In the genomic region with DNA sequence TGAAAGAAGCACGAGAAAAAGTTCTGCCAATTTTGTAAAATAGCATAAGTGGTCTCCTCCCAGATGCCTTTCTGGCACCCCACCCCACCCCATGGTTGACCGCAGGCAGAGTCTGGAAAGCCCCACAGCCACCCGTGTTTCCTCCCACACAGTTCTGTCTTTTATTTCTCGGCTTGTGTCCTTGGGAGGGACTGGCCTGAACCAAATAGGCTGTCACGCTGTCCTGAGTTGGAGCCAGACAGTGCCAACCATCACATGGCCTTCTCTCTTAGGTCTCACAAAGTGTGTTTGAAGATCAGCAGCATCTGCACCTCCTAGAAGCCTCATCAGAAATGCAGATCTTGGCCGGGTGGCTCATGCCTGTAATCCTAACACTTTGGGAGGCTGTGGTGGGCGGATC, we compare ENCODE assay signal across 14 cellular contexts. TPM values are rescaled to one million over a fixed set of nuclear protein-coding genes. Genes with fewer than 3 reads are reported as not detected.
DNase-seq lines count a peak whose midpoint lies in the region; ATAC-seq and TF ChIP-seq lines count a peak whose summit lies in the region.
"Had no signal": no experiment of that assay in that cellular context is flagged by ENCODE, and none has a peak within 500 bp of the region (broad histone marks: within the 10 kb centered on the region; RNA-seq: fewer than 3 reads in every experiment).

No MANE protein-coding gene starts in this region.

- H3K27ac ChIP-seq in BLaER1 treated with 17β-estradiol and CSF1 and Interleukin-3, amounts not matched to agents 10 nM and 100 nM: peak overlapping the region in 7 of 11 experiments; percentile 56 to 71 (median 61); a peak in 9 of 22 replicates
- no peak overlapping the region for H3K27ac ChIP-seq in DOHH2 (ENCODE audit: low read depth, low read length)
- no peak overlapping the region for H3K27ac ChIP-seq in osteoblast (ENCODE audit: low read depth, low read length)
- H3K27ac ChIP-seq: colonic mucosa, SJSA1 had no signal

- no peaks in the 10 kb centered on the region for H3K27me3 Mint-ChIP-seq in central memory CD8-positive, alpha-beta T cell

- no peaks in the 10 kb centered on the region; the same call in 1 of the 2 replicates for H3F3A ChIP-seq in DOHH2 (ENCODE audit: control insufficient read depth, insufficient read depth)

- H4K20me1 ChIP-seq in BLaER1 treated with 17β-estradiol and CSF1 and Interleukin-3, amounts not matched to agents 10 nM and 100 nM: no peaks in the 10 kb centered on the region
- no peaks in the 10 kb centered on the region for H4K20me1 ChIP-seq in DOHH2 (ENCODE audit: control insufficient read depth, insufficient read depth, low read depth, low read length)
- H4K20me1 ChIP-seq in osteoblast (ENCODE audit: insufficient read depth, low read length): no peaks in the 10 kb centered on the region

- H3K27me3 ChIP-seq in BLaER1 treated with 17β-estradiol and CSF1 and Interleukin-3, amounts not matched to agents 10 nM and 100 nM: no peaks in the 10 kb centered on the region
- no peaks in the 10 kb centered on the region for H3K27me3 ChIP-seq in DOHH2 (ENCODE audit: control insufficient read depth, low read length)
- H3K27me3 ChIP-seq in osteoblast (ENCODE audit: insufficient read depth, low read length): no peaks in the 10 kb centered on the region
- H3K27me3 ChIP-seq: BE2C, colonic mucosa had no signal

- peaks cover 0 to 20% (median 0%) of the 10 kb centered on the region in 11 experiments; a peak in 6 of 22 replicates for H3K9me3 ChIP-seq in BLaER1 treated with 17β-estradiol and CSF1 and Interleukin-3, amounts not matched to agents 10 nM and 100 nM (replicated peaks in 1 of 11)
- H3K9me3 ChIP-seq in DOHH2 (ENCODE audit: control insufficient read depth, insufficient read depth, low read length): peaks cover 3% of the 10 kb centered on the region; the same call in 1 of the 2 replicates
- no peaks in the 10 kb centered on the region for H3K9me3 ChIP-seq in osteoblast (ENCODE audit: low read depth, low read length)
- H3K9me3 ChIP-seq: BE2C, colonic mucosa had no signal

- peak overlapping the region; percentile 55 for H2AFZ ChIP-seq in osteoblast (ENCODE audit: low read length)

- H3K36me3 Mint-ChIP-seq in central memory CD8-positive, alpha-beta T cell (ENCODE audit: insufficient read depth): peaks cover 3% of the 10 kb centered on the region

- H3K4me3 Mint-ChIP-seq in central memory CD8-positive, alpha-beta T cell: no peak overlapping the region
- H3K4me3 Mint-ChIP-seq: activated T-helper 1 cell treated with anti-CD3 and anti-CD28 coated beads, Interleukin-12 subunit alpha, Interleukin-12 subunit beta, Interleukin-2, Interleukin-4 antibody, amounts not matched to agents 30 ng/mL and 10 ng/mL and 1 ng/mL, durations not matched to agents 14 hours and 24 hours and 36 hours had no signal

- no peak overlapping the region for H3K27ac Mint-ChIP-seq in central memory CD8-positive, alpha-beta T cell (ENCODE audit: low read depth)

- no peaks in the 10 kb centered on the region for H3K9me3 Mint-ChIP-seq in central memory CD8-positive, alpha-beta T cell

- H3K4me1 ChIP-seq in BLaER1 treated with 17β-estradiol and CSF1 and Interleukin-3, amounts not matched to agents 10 nM and 100 nM: peaks cover 32 to 67% (median 56%) of the 10 kb centered on the region in 10 experiments
- H3K4me1 ChIP-seq in DOHH2 (ENCODE audit: control insufficient read depth, low read length) (peaks cover 52% of the 10 kb centered on the region), osteoblast (ENCODE audit: insufficient read depth, low read length) (peaks cover 31% of the 10 kb centered on the region)
- H3K4me1 ChIP-seq: BE2C had no signal

- no peaks in the 10 kb centered on the region for H3K36me3 ChIP-seq in BLaER1 treated with 17β-estradiol and CSF1 and Interleukin-3, amounts not matched to agents 10 nM and 100 nM
- H3K36me3 ChIP-seq in DOHH2 (ENCODE audit: control insufficient read depth, low read length) (no peaks in the 10 kb centered on the region), osteoblast (ENCODE audit: insufficient read depth, low read length) (no peaks in the 10 kb centered on the region)
- H3K36me3 ChIP-seq: BE2C, colonic mucosa, SJSA1 had no signal

- H3K4me1 Mint-ChIP-seq in central memory CD8-positive, alpha-beta T cell: peaks cover 26% of the 10 kb centered on the region

- no peaks in the 10 kb centered on the region for H3K79me2 ChIP-seq in DOHH2 (ENCODE audit: control insufficient read depth, low read length)
- no peaks in the 10 kb centered on the region for H3K79me2 ChIP-seq in osteoblast (ENCODE audit: insufficient read depth, low read length)

- ATAC-seq in central memory CD8-positive, alpha-beta T cell (replicated peaks; ENCODE audit: extremely low read depth, poor library complexity, severe bottlenecking): peak; percentile 59
- ATAC-seq in HG02840 (IDR thresholded peaks at IDR 0.05; ENCODE audit: low FRiP score, unreplicated experiment): no peak

- DNase-seq in central memory CD8-positive, alpha-beta T cell (ENCODE audit: low spot score in 2 of 2): no peak
- peak; percentile 5 for DNase-seq in osteoblast (ENCODE audit: insufficient read length, low spot score, missing footprints)
- DNase-seq in SIG-M5 treated with dmso at 0.1 percent for 504 hours (lab: John Stamatoyannopoulos, UW; ENCODE audit: unreplicated experiment): no peak
- no peak for DNase-seq in NCI-H2171 (lab: John Stamatoyannopoulos, UW)
- no peak for DNase-seq in activated gamma-delta T cell treated with Interleukin-2 at 50 U/mL for 16 hours
- DNase-seq: activated CD4-positive, alpha-beta T cell treated with anti-CD3 and anti-CD28 coated beads for 48 hours; BE2C; colonic mucosa; T1000 had no signal

- H3K4me3 ChIP-seq in BLaER1 treated with 17β-estradiol and CSF1 and Interleukin-3, amounts not matched to agents 10 nM and 100 nM: no peak overlapping the region
- H3K4me3 ChIP-seq in DOHH2 (ENCODE audit: low read length) (no peak overlapping the region), osteoblast (ENCODE audit: insufficient read depth, low read length) (no peak overlapping the region)
- H3K4me3 ChIP-seq: colonic mucosa, SJSA1 had no signal

- no peak for TF ChIP-seq CTCF in DOHH2 (IDR thresholded peaks at IDR 0.05; ENCODE audit: low read depth, low read length, poor library complexity, severe bottlenecking)
- TF ChIP-seq CTCF in osteoblast (IDR thresholded peaks at IDR 0.05; ENCODE audit: extremely low read depth, low read depth, low read length): no peak

- H3K9ac ChIP-seq in BLaER1 treated with 17β-estradiol and CSF1 and Interleukin-3, amounts not matched to agents 10 nM and 100 nM: peak overlapping the region in 1 of 11 experiments; percentile 17; a peak in 1 of 22 replicates

- H3K4me2 ChIP-seq in BLaER1 treated with 17β-estradiol and CSF1 and Interleukin-3, amounts not matched to agents 10 nM and 100 nM: peak overlapping the region; percentile 69 to 89 (median 75)
- H3K4me2 ChIP-seq in DOHH2 (ENCODE audit: low read length): peak overlapping the region; percentile 67; the same call in 1 of the 2 replicates
- H3K4me2 ChIP-seq in osteoblast (ENCODE audit: insufficient read depth, low read length): no peak overlapping the region

- no peaks in the 10 kb centered on the region for H3K9me2 ChIP-seq in DOHH2 (replicated peaks; ENCODE audit: control insufficient read depth, low read length)

RNA-seq across cellular contexts. Expression of a gene that starts 10.2 kb away (rescaled TPM):
- total RNA-seq in osteoblast: 73.8 and 83.4 TPM in 2 replicates

RNA-seq across cellular contexts. Expression of a gene that starts 49.4 kb away (rescaled TPM):
- 0.29 and 0.36 TPM in 2 replicates for total RNA-seq in osteoblast

Comparison
In these comparisons a context has a peak if more than half of its experiments do, and no peak if none do; other contexts are left out.
1. H3K27ac ChIP-seq: peak in BLaER1 treated with 17β-estradiol and CSF1 and Interleukin-3, amounts not matched to agents 10 nM and 100 nM (7 of 11); none in DOHH2 (single experiment) and osteoblast (single experiment).